In genomic region chr10:129971381-129972144, GRCh38 we compare ENCODE assay signal across 8 cellular contexts. TPM values are rescaled to one million over a fixed set of nuclear protein-coding genes. Genes with fewer than 3 reads are reported as not detected.
A peak's percentile ranks its signal among the peaks of the same experiment; 100 is the strongest.
DNase-seq lines count a peak whose midpoint lies in the region; ATAC-seq and TF ChIP-seq lines count a peak whose summit lies in the region.

No MANE protein-coding gene starts in this region.

- H3K36me3 Mint-ChIP-seq in brain: no peaks in the 10 kb centered on the region

- H3K4me1 Mint-ChIP-seq in brain: peaks cover 30% of the 10 kb centered on the region

- peak in 1 of 2 experiments; percentile 58 for TF ChIP-seq CTCF in brain (conservative IDR thresholded peaks at IDR 0.05)

- no peak overlapping the region for H3K27ac Mint-ChIP-seq in brain

- peaks cover 0 to 4% (median 0%) of the 10 kb centered on the region in 5 experiments for H3K9me3 Mint-ChIP-seq in brain

- peak; percentile 84 for ATAC-seq in GM18868 (IDR thresholded peaks at IDR 0.05; ENCODE audit: unreplicated experiment)

- DNase-seq in Ammon's horn (ENCODE audit: low spot score) (peak; percentile 12), NCI-H460 (ENCODE audit: extremely low read depth, low read depth) (peak; percentile 48), left kidney (ENCODE audit: low read depth, low spot score) (peak; percentile 88), activated gamma-delta T cell (lab: John Stamatoyannopoulos, UW) (no peak)
- peak; percentile 41 to 49 for DNase-seq in stimulated activated CD8-positive, alpha-beta memory T cell treated with anti-CD3 and anti-CD28 coated beads, Interleukin-2, amount 100 ng/mL, for 48 hours (ENCODE audit: low read depth in 2 of 2)
- no peak for DNase-seq in effector CD8-positive, alpha-beta T cell (lab: John Stamatoyannopoulos, UW)

- peaks cover 91% of the 10 kb centered on the region for H3K27me3 Mint-ChIP-seq in brain

- peak overlapping the region; percentile 71 to 88 (median 78) for H3K4me3 Mint-ChIP-seq in brain

RNA-seq across cellular contexts. Expression of gene EBF3, which starts 7.5 kb away (rescaled TPM):
- not detected in 2 replicates for total RNA-seq in NCI-H460 (2014; rRNA removed; shearing (Covaris generic))
- polyA plus RNA-seq in NCI-H460 (2014; cell fraction: nucleus; rRNA removed): not detected in 2 replicates
- 22.3 TPM for polyA plus RNA-seq in brain (ENCODE audit: insufficient read depth, low read depth, low replicate concordance)

Comparison
In these comparisons a context has a peak if more than half of its experiments do, and no peak if none do; other contexts are left out.
1. DNase-seq: peak in Ammon's horn (single experiment), NCI-H460 (single experiment), left kidney (single experiment) and stimulated activated CD8-positive, alpha-beta memory T cell treated with anti-CD3 and anti-CD28 coated beads, Interleukin-2, amount 100 ng/mL, for 48 hours (2 of 2); none in activated gamma-delta T cell (single experiment) and effector CD8-positive, alpha-beta T cell (single experiment).